Comparison of ENCODE assay signal across 28 cellular contexts in genomic region chr4:132863619-132864018, GRCh38.
"Had no signal": no experiment of that assay in that cellular context is flagged by ENCODE, and none has a peak within 500 bp of the region (broad histone marks: within the 10 kb centered on the region; RNA-seq: fewer than 3 reads in every experiment).

No MANE protein-coding gene starts in this region.

- H3K27me3 ChIP-seq: neural progenitor cell, ovary, spleen, stomach, thyroid gland, tibial nerve, upper lobe of left lung, vagina had no signal

- H3K4me3 ChIP-seq: neural progenitor cell, ovary, psoas muscle, skin epidermis, smooth muscle cell, spleen, stomach, thoracic aorta, thyroid gland, tibial nerve, upper lobe of left lung, vagina had no signal

- FAIRE-seq: urothelium cell line had no signal

- DNase-seq: naive thymus-derived CD4-positive, alpha-beta T cell; natural killer cell; occipital lobe; ovary; posterior cingulate gyrus; psoas muscle; right cardiac atrium; spleen; stimulated activated CD4-positive, alpha-beta T cell treated with anti-CD3 and anti-CD28 coated beads, Interleukin-12 subunit alpha, Interleukin-12 subunit beta, amount 100 ng/mL, for 4 hours; stimulated activated CD4-positive, alpha-beta T cell treated with anti-CD3 and anti-CD28 coated beads, Interleukin-1b, Interleukin-23, amount 100 ng/mL, for 48 hours; stimulated activated CD4-positive, alpha-beta T cell treated with anti-CD3 and anti-CD28 coated beads, Interleukin-4, amount 100 ng/mL, for 1 hour; stimulated activated CD4-positive, alpha-beta T cell treated with anti-CD3 and anti-CD28 coated beads, Interleukin-4, amount 100 ng/mL, for 4 hours; stimulated activated CD8-positive, alpha-beta memory T cell treated with anti-CD3 and anti-CD28 coated beads, Interleukin-4, amount 100 ng/mL, for 48 hours; stimulated activated naive CD4-positive, alpha-beta T cell treated with Interleukin-2 at 50 U/mL for 16 hours; stomach; thyroid gland; trophoblast cell; upper lobe of left lung had no signal

- H3K9ac ChIP-seq: neural progenitor cell, parathyroid adenoma had no signal

- ATAC-seq: naive thymus-derived CD4-positive, alpha-beta T cell; natural killer cell; psoas muscle; right cardiac atrium; sciatic nerve; stimulated activated memory B cell treated with anti-CD40 and anti-IgM and Interleukin-4, amounts not matched to agents 10 μg/mL and 1 μg/mL and 100 μg/mL, for 72 hours had no signal

- H3K9me3 ChIP-seq: ovary, psoas muscle, thoracic aorta, thyroid gland, tibial nerve, vagina had no signal

- H3K4me1 ChIP-seq: parathyroid adenoma, psoas muscle, spleen, stomach, thyroid gland, tibial nerve, upper lobe of left lung, vagina had no signal

- H2AFZ ChIP-seq: neural progenitor cell, parathyroid adenoma had no signal

- H3K4me2 ChIP-seq: neural progenitor cell, smooth muscle cell had no signal

- H3K36me3 ChIP-seq: neural progenitor cell, ovary, spleen, stomach, thoracic aorta, thyroid gland, tibial nerve, upper lobe of left lung, vagina had no signal

- H3K79me2 ChIP-seq: parathyroid adenoma had no signal

- H3K27ac ChIP-seq: neural progenitor cell, ovary, parathyroid adenoma, psoas muscle, skin epidermis, spleen, stomach, thoracic aorta, thyroid gland, tibial nerve, upper lobe of left lung, vagina had no signal
